12 cellular contexts compared by ENCODE assay signal in genomic region chr1:76140227-76140626, GRCh38.
A peak's percentile ranks its signal among the peaks of the same experiment; 100 is the strongest.
DNase-seq lines count a peak whose midpoint lies in the region; ATAC-seq and TF ChIP-seq lines count a peak whose summit lies in the region.
"Had no signal": no experiment of that assay in that cellular context is flagged by ENCODE, and none has a peak within 500 bp of the region (broad histone marks: within the 10 kb centered on the region; RNA-seq: fewer than 3 reads in every experiment).

No MANE protein-coding gene starts in this region.

- no peak overlapping the region for H3K56ac ChIP-seq in mesendoderm (ENCODE audit: low read length)

- no peak overlapping the region for H2BK15ac ChIP-seq in mesendoderm (replicated peaks; ENCODE audit: low read depth)

- H3K4me3 ChIP-seq in GM12864 (ENCODE audit: low read depth, low read length), result no peak overlapping the region
- H3K4me3 ChIP-seq in HFF-Myc (replicated peaks; ENCODE audit: low read depth, low read length), result no peak overlapping the region
- no peak overlapping the region for H3K4me3 ChIP-seq in mesendoderm (ENCODE audit: low read length)
- H3K4me3 ChIP-seq: pancreas had no signal

- H2BK5ac ChIP-seq in mesendoderm (ENCODE audit: low read length), result no peak overlapping the region

- no peaks in the 10 kb centered on the region for H3K27me3 ChIP-seq in mesendoderm (ENCODE audit: insufficient read depth, low read length, poor library complexity)
- H3K27me3 ChIP-seq: pancreas had no signal

- TF ChIP-seq CTCF in GM12864 (IDR thresholded peaks at IDR 0.05; ENCODE audit: low read depth, low read length, missing control alignments) (peak; percentile 7), HFF-Myc (IDR thresholded peaks at IDR 0.05; ENCODE audit: low read depth, low read length, missing control alignments) (peak; percentile 17), brain (conservative IDR thresholded peaks at IDR 0.05) (peak in 1 of 2 experiments; percentile 20)

- no peak overlapping the region for H3K27ac ChIP-seq in mesendoderm (ENCODE audit: low read depth, low read length)
- H3K27ac ChIP-seq: pancreas had no signal

- no peak for DNase-seq in GM12864 (ENCODE audit: low read depth)
- no peak for DNase-seq in HFF-Myc (ENCODE audit: extremely low read depth, low read depth)
- peak; percentile 56 for DNase-seq in mesendoderm
- no peak for DNase-seq in AG08396 (ENCODE audit: low spot score)
- DNase-seq in COR-L47 (lab: John Stamatoyannopoulos, UW), result no peak
- DNase-seq: activated naive CD4-positive, alpha-beta T cell treated with anti-CD3 and anti-CD28 coated beads, Interleukin-2, amount 50 U/mL, for 16 hours; DND-41; pancreas had no signal

- no peak overlapping the region for H4K8ac ChIP-seq in mesendoderm (ENCODE audit: low read depth, low read length)

- no peak overlapping the region for H3K4ac ChIP-seq in mesendoderm (ENCODE audit: low read depth, low read length)

- no peak overlapping the region for H2BK120ac ChIP-seq in mesendoderm (ENCODE audit: low read depth, low read length)

- no peak overlapping the region for H4K5ac ChIP-seq in mesendoderm (ENCODE audit: low read length)

- H3K79me1 ChIP-seq in mesendoderm (ENCODE audit: low read length), result no peaks in the 10 kb centered on the region

- H3K18ac ChIP-seq in mesendoderm (ENCODE audit: low read length), result no peak overlapping the region

- H3K4me1 ChIP-seq in mesendoderm (ENCODE audit: control insufficient read depth, low read depth, low read length), result peaks cover 3% of the 10 kb centered on the region
- H3K4me1 ChIP-seq: pancreas had no signal

- no peak overlapping the region for H3K23ac ChIP-seq in mesendoderm (ENCODE audit: low read length)

- peak overlapping the region in 4 of 5 experiments; percentile 23 to 55 (median 33) for H3K27ac Mint-ChIP-seq in brain
- H3K27ac Mint-ChIP-seq: B cell had no signal

- no peaks in the 10 kb centered on the region for H3K79me2 ChIP-seq in mesendoderm (ENCODE audit: control insufficient read depth, insufficient read depth, low read length)

- WGBS in mesendoderm (ENCODE audit: extremely low coverage, insufficient coverage, low lambda C conversion rate), result no CpG with 5 or more reads among the region's 1 CpG

- H3K27me3 Mint-ChIP-seq in brain, result no peaks in the 10 kb centered on the region
- H3K27me3 Mint-ChIP-seq: B cell had no signal

- H3K9ac ChIP-seq in mesendoderm (ENCODE audit: low read length), result no peak overlapping the region

- H3K4me3 Mint-ChIP-seq in brain, result no peak overlapping the region
- H3K4me3 Mint-ChIP-seq: B cell had no signal

- H3K9me3 Mint-ChIP-seq in brain, result no peaks in the 10 kb centered on the region

- no peaks in the 10 kb centered on the region for H3K36me3 ChIP-seq in mesendoderm (ENCODE audit: control insufficient read depth, insufficient read depth, low read length)
- H3K36me3 ChIP-seq: pancreas had no signal

- H3K4me1 Mint-ChIP-seq in brain, result peaks cover 62% of the 10 kb centered on the region

- no peak for ATAC-seq in GM18502 (IDR thresholded peaks at IDR 0.05; ENCODE audit: poor library complexity, unreplicated experiment)
- ATAC-seq in HG03135 (IDR thresholded peaks at IDR 0.05; ENCODE audit: unreplicated experiment), result no peak

- H3K36me3 Mint-ChIP-seq in brain, result no peaks in the 10 kb centered on the region

- no peak overlapping the region for H2AK5ac ChIP-seq in mesendoderm (ENCODE audit: low read length)

- H3K4me2 ChIP-seq in mesendoderm (ENCODE audit: low read length), result no peak overlapping the region
